21 cellular contexts compared by ENCODE assay signal in genomic region chr6:57297505-57297904, GRCh38. TPM values are rescaled to one million over a fixed set of nuclear protein-coding genes. Genes with fewer than 3 reads are reported as not detected.
DNase-seq lines count a peak whose midpoint lies in the region; TF ChIP-seq lines count a peak whose summit lies in the region.
"Had no signal": no experiment of that assay in that cellular context is flagged by ENCODE, and none has a peak within 500 bp of the region (broad histone marks: within the 10 kb centered on the region; RNA-seq: fewer than 3 reads in every experiment).

No MANE protein-coding gene starts in this region.

- H3K4me3 ChIP-seq in trophoblast cell (ENCODE audit: low read depth, low read length): no peak overlapping the region
- H3K4me3 ChIP-seq: BLaER1 treated with 17β-estradiol and CSF1 and Interleukin-3, amounts not matched to agents 10 nM and 100 nM; GM12878; GM23338 had no signal

- no peaks in the 10 kb centered on the region for H3K4me1 Mint-ChIP-seq in brain
- H3K4me1 Mint-ChIP-seq: CD14-positive monocyte; CD8-positive, alpha-beta memory T cell; GM23338; H9 had no signal

- H3K23ac ChIP-seq in trophoblast cell (ENCODE audit: low read length): no peak overlapping the region

- no peak overlapping the region for H3K4ac ChIP-seq in trophoblast cell (ENCODE audit: low read depth, low read length)

- TF ChIP-seq CTCF in brain (conservative IDR thresholded peaks at IDR 0.05): no peak

- no peak overlapping the region for H2BK120ac ChIP-seq in trophoblast cell (ENCODE audit: insufficient read depth, low read length, poor library complexity)

- no peak overlapping the region for H2AFZ ChIP-seq in trophoblast cell (ENCODE audit: insufficient read depth, low read length, poor library complexity)
- H2AFZ ChIP-seq: GM23338 had no signal

- no peak overlapping the region for H3K14ac ChIP-seq in trophoblast cell (ENCODE audit: low read length)

- H2AK5ac ChIP-seq in trophoblast cell (ENCODE audit: low read length): no peak overlapping the region

- no peaks in the 10 kb centered on the region for H3K27me3 ChIP-seq in trophoblast cell (ENCODE audit: insufficient read depth, low read length)
- H3K27me3 ChIP-seq: BE2C; BLaER1 treated with 17β-estradiol and CSF1 and Interleukin-3, amounts not matched to agents 10 nM and 100 nM had no signal

- peak overlapping the region in 3 of 5 experiments; percentile 58 to 94 (median 76) for H3K27ac Mint-ChIP-seq in brain
- H3K27ac Mint-ChIP-seq: CD14-positive monocyte; CD4-positive, alpha-beta T cell; CD8-positive, alpha-beta memory T cell; GM23338; H9 had no signal

- H3K4me2 ChIP-seq in trophoblast cell (ENCODE audit: low read length): no peak overlapping the region
- H3K4me2 ChIP-seq: BLaER1 treated with 17β-estradiol and CSF1 and Interleukin-3, amounts not matched to agents 10 nM and 100 nM; GM23338 had no signal

- no peak overlapping the region for H2BK12ac ChIP-seq in trophoblast cell (ENCODE audit: low read length)

- H3K9me3 Mint-ChIP-seq in brain: peaks cover 0 to 8% (median 0%) of the 10 kb centered on the region in 5 experiments
- H3K9me3 Mint-ChIP-seq: CD4-positive, alpha-beta T cell; GM23338; H9 had no signal

- peak overlapping the region in 1 of 5 experiments; percentile 6 for H3K4me3 Mint-ChIP-seq in brain
- H3K4me3 Mint-ChIP-seq: CD14-positive monocyte; CD4-positive, alpha-beta T cell; CD8-positive, alpha-beta memory T cell; GM23338; H9 had no signal

- no peak overlapping the region for H2BK5ac ChIP-seq in trophoblast cell (ENCODE audit: low read depth, low read length, poor library complexity)

- no CpG with 5 or more reads among the region's 1 CpG for WGBS in trophoblast cell (ENCODE audit: extremely low coverage, insufficient coverage, insufficient read length)

- no peaks in the 10 kb centered on the region for H3K79me1 ChIP-seq in trophoblast cell (ENCODE audit: low read length)

- no peaks in the 10 kb centered on the region for H3K9me3 ChIP-seq in trophoblast cell (ENCODE audit: insufficient read depth, low read depth, low read length)
- H3K9me3 ChIP-seq: BE2C; BLaER1 treated with 17β-estradiol and CSF1 and Interleukin-3, amounts not matched to agents 10 nM and 100 nM had no signal

- H4K91ac ChIP-seq in trophoblast cell (ENCODE audit: low read depth, low read length): no peak overlapping the region

- no peaks in the 10 kb centered on the region for H3K79me2 ChIP-seq in trophoblast cell (ENCODE audit: control insufficient read depth, insufficient read depth, low read length, poor library complexity)

- H3K4me1 ChIP-seq in trophoblast cell (ENCODE audit: control insufficient read depth in 1 of 2, insufficient read depth in 2 of 2, low read length in 2 of 2): no peaks in the 10 kb centered on the region
- H3K4me1 ChIP-seq: BE2C; BLaER1 treated with 17β-estradiol and CSF1 and Interleukin-3, amounts not matched to agents 10 nM and 100 nM had no signal

- no peak overlapping the region for H3K18ac ChIP-seq in trophoblast cell (ENCODE audit: low read length)

- no peak overlapping the region for H3K27ac ChIP-seq in trophoblast cell (ENCODE audit: low read depth, low read length)
- no peak overlapping the region for H3K27ac ChIP-seq in substantia nigra (ENCODE audit: low read depth, low read length, poor library complexity, severe bottlenecking)
- H3K27ac ChIP-seq: 22Rv1; BLaER1 treated with 17β-estradiol and CSF1 and Interleukin-3, amounts not matched to agents 10 nM and 100 nM had no signal

- no peaks in the 10 kb centered on the region for H3K36me3 Mint-ChIP-seq in brain
- H3K36me3 Mint-ChIP-seq: CD14-positive monocyte; CD8-positive, alpha-beta memory T cell had no signal

- peaks cover 5% of the 10 kb centered on the region for H3K27me3 Mint-ChIP-seq in brain
- H3K27me3 Mint-ChIP-seq: CD4-positive, alpha-beta T cell; CD8-positive, alpha-beta memory T cell had no signal

- no peaks in the 10 kb centered on the region for H3K36me3 ChIP-seq in trophoblast cell (ENCODE audit: control insufficient read depth in 1 of 2, insufficient read depth in 2 of 2, low read length in 2 of 2)
- H3K36me3 ChIP-seq: BE2C; BLaER1 treated with 17β-estradiol and CSF1 and Interleukin-3, amounts not matched to agents 10 nM and 100 nM had no signal

- DNase-seq in NCI-H2171 treated with DMSO at 0.1 percent for 48 hours (lab: John Stamatoyannopoulos, UW) (peak; percentile 15), NCI-H2171 (lab: John Stamatoyannopoulos, UW) (no peak), SK-N-DZ (ENCODE audit: low spot score) (peak; percentile 26), trophoblast cell (no peak), NCI-H748 (lab: John Stamatoyannopoulos, UW; ENCODE audit: unreplicated experiment) (no peak), substantia nigra (lab: John Stamatoyannopoulos, UW) (no peak)
- DNase-seq in activated effector memory CD4-positive, alpha-beta T cell treated with Interleukin-2 at 50 U/mL for 16 hours: no peak
- DNase-seq: BE2C; CD4-positive, alpha-beta T cell; CD8-positive, alpha-beta memory T cell; DMS 273 treated with DMSO at 0.1 percent for 48 hours; DMS79; EL; GDM1; H9 had no signal

- no peak overlapping the region for H4K8ac ChIP-seq in trophoblast cell (ENCODE audit: low read depth, low read length)

- no peak overlapping the region for H3K9ac ChIP-seq in trophoblast cell (ENCODE audit: low read length)
- H3K9ac ChIP-seq: BLaER1 treated with 17β-estradiol and CSF1 and Interleukin-3, amounts not matched to agents 10 nM and 100 nM had no signal

- no peak overlapping the region for H4K12ac ChIP-seq in trophoblast cell (ENCODE audit: low read depth, low read length)

RNA-seq across cellular contexts. Expression of gene PRIM2, which starts 19.9 kb away (rescaled TPM):
- polyA plus RNA-seq in SK-N-DZ (2014; cell fraction: cytosol; rRNA removed): 63.3 and 64.3 TPM in 2 replicates
- polyA plus RNA-seq in SK-N-DZ (2014; cell fraction: nucleus; rRNA removed): 22.2 and 27.9 TPM in 2 replicates
- polyA plus RNA-seq in brain (ENCODE audit: insufficient read depth, low read depth, low replicate concordance): 15.0 TPM
- 18.8 and 21.0 TPM in 2 replicates for polyA plus RNA-seq in trophoblast cell (2013)

Comparison
In these comparisons a context has a peak if more than half of its experiments do, and no peak if none do; other contexts are left out.
1. DNase-seq: peak in NCI-H2171 treated with DMSO at 0.1 percent for 48 hours (single experiment) and SK-N-DZ (single experiment); none in NCI-H2171 (single experiment), trophoblast cell (0 of 2), NCI-H748 (single experiment), substantia nigra (0 of 49) and activated effector memory CD4-positive, alpha-beta T cell treated with Interleukin-2 at 50 U/mL for 16 hours (single experiment).